In genomic region chr9:107249665-107250285, GRCh38 we compare ENCODE assay signal across 3 cellular contexts.
TF ChIP-seq lines count a peak whose summit lies in the region.

No MANE protein-coding gene starts in this region.

TF ChIP-seq in IMR-90, 13 proteins besides CTCF, POLR2A, EP300 and RAD21:
- TF ChIP-seq NFE2L2 (IDR thresholded peaks at IDR 0.05; ENCODE audit: low read depth, low read length): no peak
- no peak for TF ChIP-seq ELK1 (IDR thresholded peaks at IDR 0.05; ENCODE audit: borderline replicate concordance, low read depth, low read length)
- no peak for TF ChIP-seq MAFK (IDR thresholded peaks at IDR 0.05; ENCODE audit: low read depth, low read length)
- TF ChIP-seq CEBPB (IDR thresholded peaks at IDR 0.05; ENCODE audit: low read depth, low read length): no peak

TF ChIP-seq in H1, 55 proteins besides CTCF, POLR2A, EP300 and RAD21:
- TF ChIP-seq SP2 (IDR thresholded peaks at IDR 0.05; ENCODE audit: low read length) (no peak), CHD2 (IDR thresholded peaks at IDR 0.05; ENCODE audit: low read length) (no peak), CHD7 (IDR thresholded peaks at IDR 0.05; ENCODE audit: insufficient replicate concordance, low read length) (no peak), SAP30 (IDR thresholded peaks at IDR 0.05; ENCODE audit: insufficient read depth, insufficient replicate concordance, low read length) (no peak), GABPA (IDR thresholded peaks at IDR 0.05; ENCODE audit: borderline replicate concordance, insufficient read depth, low read length) (no peak), CTBP2 (IDR thresholded peaks at IDR 0.05; ENCODE audit: borderline replicate concordance, insufficient read depth, insufficient read length, low read length) (no peak), NANOG (IDR thresholded peaks at IDR 0.05; ENCODE audit: insufficient read depth, low read depth, low read length, poor library complexity, severe bottlenecking) (no peak), BRCA1 (IDR thresholded peaks at IDR 0.05; ENCODE audit: low read depth, low read length) (no peak), CHD1 (IDR thresholded peaks at IDR 0.05; ENCODE audit: low read depth, low read length) (no peak), JUND (IDR thresholded peaks at IDR 0.05; ENCODE audit: low read length) (no peak), HDAC2 (IDR thresholded peaks at IDR 0.05; ENCODE audit: borderline replicate concordance in 1 of 2, low read depth in 2 of 2, low read length in 2 of 2) (no peak), SP4 (IDR thresholded peaks at IDR 0.05; ENCODE audit: low read length) (no peak), JUN (IDR thresholded peaks at IDR 0.05; ENCODE audit: low read depth, low read length) (no peak), SP1 (IDR thresholded peaks at IDR 0.05; ENCODE audit: low read depth, low read length) (no peak), RNF2 (IDR thresholded peaks at IDR 0.05; ENCODE audit: borderline replicate concordance, low read depth, low read length, missing control alignments, poor library complexity, severe bottlenecking) (no peak), KDM1A (IDR thresholded peaks at IDR 0.05; ENCODE audit: borderline replicate concordance, low read length) (no peak), SIX5 (IDR thresholded peaks at IDR 0.05; ENCODE audit: low read depth, low read length) (no peak), GTF2F1 (IDR thresholded peaks at IDR 0.05; ENCODE audit: borderline replicate concordance, low read depth, low read length) (no peak), CBX5 (IDR thresholded peaks at IDR 0.05; ENCODE audit: low read depth, low read length) (no peak)

TF ChIP-seq in HepG2, 621 proteins besides CTCF, POLR2A, EP300 and RAD21:
- no peak for TF ChIP-seq GRHL1 (CRISPR knock-in tag; conservative IDR thresholded peaks at IDR 0.05)
- TF ChIP-seq ZFP36L1 (CRISPR knock-in tag; IDR thresholded peaks at IDR 0.05): no peak
- TF ChIP-seq TOE1 (CRISPR knock-in tag; IDR thresholded peaks at IDR 0.05): no peak
- TF ChIP-seq HOXA9 (CRISPR knock-in tag; IDR thresholded peaks at IDR 0.05; ENCODE audit: borderline replicate concordance): no peak
- peak; percentile 70 for TF ChIP-seq ZKSCAN1 (IDR thresholded peaks at IDR 0.05; ENCODE audit: low read length)
- no peak for TF ChIP-seq ZSCAN20 (CRISPR knock-in tag; IDR thresholded peaks at IDR 0.05; ENCODE audit: borderline replicate concordance)
- no peak for TF ChIP-seq RORA (CRISPR knock-in tag; IDR thresholded peaks at IDR 0.05)
- TF ChIP-seq ZNF234 (CRISPR knock-in tag; conservative IDR thresholded peaks at IDR 0.05): no peak
- no peak for TF ChIP-seq ZNF562 (CRISPR knock-in tag; IDR thresholded peaks at IDR 0.05; ENCODE audit: borderline replicate concordance)
- no peak for TF ChIP-seq TOPORS (CRISPR knock-in tag; IDR thresholded peaks at IDR 0.05)
- 0 out of 2 replicates have a peak, but pooled peaks have one; percentile 2 for TF ChIP-seq ZNF430 (CRISPR knock-in tag; IDR thresholded peaks at IDR 0.05)
- TF ChIP-seq HNRNPUL1 (IDR thresholded peaks at IDR 0.05; ENCODE audit: low read depth, low read length): no peak
- 0 out of 2 replicates have a peak, but pooled peaks have one; percentile 30 for TF ChIP-seq ZSCAN30 (CRISPR knock-in tag; IDR thresholded peaks at IDR 0.05)
- no peak for TF ChIP-seq ZNF766 (CRISPR knock-in tag; IDR thresholded peaks at IDR 0.05; ENCODE audit: borderline replicate concordance)
- TF ChIP-seq BATF2 (CRISPR knock-in tag; IDR thresholded peaks at IDR 0.05): no peak
- TF ChIP-seq SNAPC2 (CRISPR knock-in tag; IDR thresholded peaks at IDR 0.05): no peak
- TF ChIP-seq NAIF1 (CRISPR knock-in tag; IDR thresholded peaks at IDR 0.05; ENCODE audit: borderline replicate concordance): 0 out of 2 replicates have a peak, but pooled peaks have one; percentile 24
- TF ChIP-seq ATF7 (IDR thresholded peaks at IDR 0.05): no peak
- no peak for TF ChIP-seq ATF7 (CRISPR knock-in tag; IDR thresholded peaks at IDR 0.05)
- TF ChIP-seq, protein P1, sequence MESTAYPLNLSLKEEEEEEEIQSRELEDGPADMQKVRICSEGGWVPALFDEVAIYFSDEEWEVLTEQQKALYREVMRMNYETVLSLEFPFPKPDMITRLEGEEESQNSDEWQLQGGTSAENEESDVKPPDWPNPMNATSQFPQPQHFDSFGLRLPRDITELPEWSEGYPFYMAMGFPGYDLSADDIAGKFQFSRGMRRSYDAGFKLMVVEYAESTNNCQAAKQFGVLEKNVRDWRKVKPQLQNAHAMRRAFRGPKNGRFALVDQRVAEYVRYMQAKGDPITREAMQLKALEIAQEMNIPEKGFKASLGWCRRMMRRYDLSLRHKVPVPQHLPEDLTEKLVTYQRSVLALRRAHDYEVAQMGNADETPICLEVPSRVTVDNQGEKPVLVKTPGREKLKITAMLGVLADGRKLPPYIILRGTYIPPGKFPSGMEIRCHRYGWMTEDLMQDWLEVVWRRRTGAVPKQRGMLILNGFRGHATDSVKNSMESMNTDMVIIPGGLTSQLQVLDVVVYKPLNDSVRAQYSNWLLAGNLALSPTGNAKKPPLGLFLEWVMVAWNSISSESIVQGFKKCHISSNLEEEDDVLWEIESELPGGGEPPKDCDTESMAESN (CRISPR knock-in tag; conservative IDR thresholded peaks at IDR 0.05): no peak
- TF ChIP-seq ZNF644 (CRISPR knock-in tag; IDR thresholded peaks at IDR 0.05; ENCODE audit: low read depth): no peak
- no peak for TF ChIP-seq MED8 (CRISPR knock-in tag; IDR thresholded peaks at IDR 0.05; ENCODE audit: insufficient replicate concordance)
- TF ChIP-seq ZNF10 (CRISPR knock-in tag; IDR thresholded peaks at IDR 0.05; ENCODE audit: borderline replicate concordance, low read depth): no peak
- no peak for TF ChIP-seq HNRNPK (IDR thresholded peaks at IDR 0.05; ENCODE audit: low read depth, low read length, poor library complexity, severe bottlenecking)
- no peak for TF ChIP-seq ZNF333 (CRISPR knock-in tag; IDR thresholded peaks at IDR 0.05; ENCODE audit: borderline replicate concordance)
- no peak for TF ChIP-seq ZNF883 (CRISPR knock-in tag; IDR thresholded peaks at IDR 0.05; ENCODE audit: not compliant biosample characterization)
- TF ChIP-seq ZNF530 (CRISPR knock-in tag; IDR thresholded peaks at IDR 0.05; ENCODE audit: low read depth): no peak
